Comparison of ENCODE assay signal across 3 cellular contexts in the genomic region with DNA sequence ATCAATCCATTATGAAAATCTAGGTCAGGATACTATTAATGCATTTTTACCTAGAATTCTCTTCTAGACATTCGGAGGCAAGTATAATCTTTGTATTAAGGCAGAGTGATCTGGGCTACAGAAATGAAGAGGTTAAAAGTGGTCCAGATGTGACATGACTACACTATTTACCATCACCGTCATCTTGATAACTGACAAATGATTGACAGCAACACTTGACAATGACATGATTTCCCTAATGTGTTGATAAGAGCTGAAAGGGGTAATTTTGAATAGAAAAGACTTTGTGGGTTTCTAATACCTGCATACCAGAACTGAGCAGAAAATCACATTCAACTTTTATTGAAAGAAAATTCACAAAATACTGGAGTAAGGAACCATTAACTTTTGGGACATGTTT.
"Had no signal": no experiment of that assay in that cellular context is flagged by ENCODE, and none has a peak within 500 bp of the region (broad histone marks: within the 10 kb centered on the region; RNA-seq: fewer than 3 reads in every experiment).

No MANE protein-coding gene starts in this region.

- H3K4me3 ChIP-seq: GM12878 had no signal

- ATAC-seq: GM12878 had no signal

- DNase-seq: GDM1, GF-D8 had no signal
